Comparison of ENCODE assay signal across 10 cellular contexts in genomic region chr9:130023147-130023787, GRCh38. TPM values are rescaled to one million over a fixed set of nuclear protein-coding genes. Genes with fewer than 3 reads are reported as not detected.
DNase-seq lines count a peak whose midpoint lies in the region; ATAC-seq and TF ChIP-seq lines count a peak whose summit lies in the region.
"Had no signal": no experiment of that assay in that cellular context is flagged by ENCODE, and none has a peak within 500 bp of the region (broad histone marks: within the 10 kb centered on the region; RNA-seq: fewer than 3 reads in every experiment).

No MANE protein-coding gene starts in this region.

- H3K27me3 ChIP-seq in cardiac muscle cell (no peaks in the 10 kb centered on the region), IMR-90 (ENCODE audit: control insufficient read depth, insufficient read depth, low read length) (0 out of 2 replicates have a peak, but pooled peaks cover 2% of the 10 kb centered on the region), aorta (ENCODE audit: control insufficient read depth in 1 of 2, insufficient read depth in 2 of 2, low read length in 1 of 2) (no peaks in the 10 kb centered on the region)

- no peak for ATAC-seq in Right ventricle myocardium inferior
- ATAC-seq in IMR-90 (ENCODE audit: low read depth) = no peak
- ATAC-seq in aorta (ENCODE audit: low FRiP score) = peak; percentile 33
- ATAC-seq in GM21528 (IDR thresholded peaks at IDR 0.05; ENCODE audit: low FRiP score, unreplicated experiment) = no peak

- no peak for TF ChIP-seq POLR2A in IMR-90 (IDR thresholded peaks at IDR 0.05; ENCODE audit: low read depth, low read length)

- H3K27ac ChIP-seq in cardiac muscle cell (peak overlapping the region; percentile 48), IMR-90 (ENCODE audit: insufficient read depth, low read length) (no peak overlapping the region), aorta (ENCODE audit: low read depth in 1 of 2, low read length in 2 of 2) (peak overlapping the region; percentile 34 to 79)

- H2AFZ ChIP-seq in IMR-90 (replicated peaks; ENCODE audit: low read length, poor library complexity) = no peak overlapping the region

- H2AK5ac ChIP-seq in IMR-90 (ENCODE audit: low read depth, low read length) = peak overlapping the region; percentile 38

- no peak overlapping the region for H2BK15ac ChIP-seq in IMR-90 (ENCODE audit: low read depth, low read length)

- H4K8ac ChIP-seq in IMR-90 (ENCODE audit: low read depth in 2 of 2, low read length in 2 of 2) = no peak overlapping the region

- H3K4me2 ChIP-seq in IMR-90 (ENCODE audit: low read depth, low read length) = no peak overlapping the region

- no peak overlapping the region for H3K56ac ChIP-seq in IMR-90 (ENCODE audit: extremely low read depth, insufficient read depth, low read length)

- H3K36me3 ChIP-seq in cardiac muscle cell = no peaks in the 10 kb centered on the region
- H3K36me3 ChIP-seq in IMR-90 (ENCODE audit: control insufficient read depth, insufficient read depth, low read length) = no peaks in the 10 kb centered on the region
- no peaks in the 10 kb centered on the region for H3K36me3 ChIP-seq in aorta (ENCODE audit: control insufficient read depth in 1 of 2, insufficient read depth in 2 of 2, low read length in 1 of 2)

- H3K9ac ChIP-seq in IMR-90 (ENCODE audit: low read depth, low read length) = no peak overlapping the region

- H3K4me3 ChIP-seq in cardiac muscle cell = no peak overlapping the region
- H3K4me3 ChIP-seq in IMR-90 (ENCODE audit: insufficient read depth, low read depth, low read length) = no peak overlapping the region
- H3K4me3 ChIP-seq in aorta (ENCODE audit: low read length in 2 of 2) = no peak overlapping the region

- no peak overlapping the region for H4K91ac ChIP-seq in IMR-90 (ENCODE audit: insufficient read depth, low read depth, low read length)

- H3K4ac ChIP-seq in IMR-90 (ENCODE audit: low read depth, low read length) = 0 out of 2 replicates have a peak overlapping the region, but pooled peaks have one; percentile 13

- CTCF ChIA-PET in IMR-90 (lab: Yijun Ruan, JAX) = no interaction called here

- DNase-seq in cardiac muscle cell (ENCODE audit: low read depth in 1 of 2, low spot score in 1 of 2) (no peak), Right ventricle myocardium inferior (ENCODE audit: missing footprints) (no peak), IMR-90 (no peak), germinal center (ENCODE audit: low spot score) (peak; percentile 29), aorta (no peak), head of caudate nucleus (no peak), nucleus accumbens (lab: John Stamatoyannopoulos, UW) (no peak)
- DNase-seq: DND-41, kidney had no signal

- peaks cover 19 to 40% of the 10 kb centered on the region in 2 experiments for H3K79me1 ChIP-seq in IMR-90 (ENCODE audit: low read depth in 1 of 2, low read length in 2 of 2)

- TF ChIP-seq CTCF in cardiac muscle cell (IDR thresholded peaks at IDR 0.05; ENCODE audit: low read depth, low read length) (no peak), IMR-90 (conservative IDR thresholded peaks at IDR 0.05; ENCODE audit: low read depth, low read length) (no peak)

- no peak overlapping the region for H2BK5ac ChIP-seq in IMR-90 (ENCODE audit: low read depth, low read length, poor library complexity, severe bottlenecking)

- H3K4me1 ChIP-seq in cardiac muscle cell (ENCODE audit: low read depth) = peaks cover 5% of the 10 kb centered on the region
- H3K4me1 ChIP-seq in IMR-90 (ENCODE audit: control insufficient read depth, insufficient read depth, low read length) = peaks cover 2% of the 10 kb centered on the region
- H3K4me1 ChIP-seq in aorta (ENCODE audit: control insufficient read depth in 1 of 2, insufficient read depth in 2 of 2, low read length in 2 of 2) = peaks cover 0 to 2% of the 10 kb centered on the region in 2 donors

- intact Hi-C loops in Right ventricle myocardium inferior (cut with DNase I) (no loop called here), IMR-90 (cut with micrococcal nuclease) (no loop called here), aorta (cut with DNase I) (loop anchor here in 1 of 2 donors (5.0 kb wide), 1 partner anchor 56 kb away; no protein-coding TSS in a partner anchor), head of caudate nucleus (cut with DNase I) (no loop called here)

- no peak overlapping the region; the same call in 1 of the 2 replicates for H2BK20ac ChIP-seq in IMR-90 (ENCODE audit: low read depth, low read length)

- no peak overlapping the region for H2BK120ac ChIP-seq in IMR-90 (ENCODE audit: low read depth, low read length)

- dilution Hi-C loops in IMR-90 (cut with HindIII; ENCODE audit: low sequenced_read_pairs, unreplicated experiment) = no loop called here

- H3K9me1 ChIP-seq in IMR-90 (ENCODE audit: insufficient read depth, low read length) = peaks cover 6% of the 10 kb centered on the region

- H3K9me3 ChIP-seq in cardiac muscle cell (ENCODE audit: low read depth) (no peaks in the 10 kb centered on the region), IMR-90 (ENCODE audit: control insufficient read depth, insufficient read depth, low read length) (peaks cover 2% of the 10 kb centered on the region; the same call in 1 of the 2 replicates), aorta (ENCODE audit: control insufficient read depth, low read length) (no peaks in the 10 kb centered on the region)

- BruUV-seq in IMR-90 (replicated peaks; lab: Mats Ljungman, UMichigan) = no TSS peak

- H4K20me1 ChIP-seq in IMR-90 (ENCODE audit: insufficient read depth, low read length) = peaks cover 44% of the 10 kb centered on the region

- H3K14ac ChIP-seq in IMR-90 (replicated peaks; ENCODE audit: low read depth, low read length) = no peak overlapping the region

- WGBS in IMR-90 (ENCODE audit: extremely low coverage in 2 of 2, insufficient read length in 1 of 2), 2 experiments = 100% methylated on average over 3 of the region's 7 CpGs; no CpG with 5 or more reads in 1 of the 2 experiments
- WGBS in aorta, 2 donors = 39 to 41% methylated on average over 7 of the region's 7 CpGs

- no peak for TF ChIP-seq RAD21 in IMR-90 (IDR thresholded peaks at IDR 0.05; ENCODE audit: low read length)

- in situ Hi-C loops in IMR-90 (cut with MboI; ENCODE audit: low sequenced_read_pairs) = no loop called here

- H3K18ac ChIP-seq in IMR-90 (ENCODE audit: low read depth, low read length) = no peak overlapping the region

- H3K23ac ChIP-seq in IMR-90 (ENCODE audit: low read depth, low read length) = peak overlapping the region; percentile 60; the same call in 1 of the 2 replicates

- H4K5ac ChIP-seq in IMR-90 (ENCODE audit: low read depth, low read length) = no peak overlapping the region

- POLR2A ChIA-PET in IMR-90 (lab: Charles Lee; ENCODE audit: unreplicated experiment) = no interaction called here

- H2AK9ac ChIP-seq in IMR-90 (replicated peaks; ENCODE audit: low read depth, low read length, poor library complexity) = no peak overlapping the region

TF ChIP-seq in IMR-90, 13 proteins besides CTCF, POLR2A, EP300 and RAD21:
- TF ChIP-seq MAZ (IDR thresholded peaks at IDR 0.05; ENCODE audit: borderline replicate concordance, low read depth, low read length) = no peak
- TF ChIP-seq CEBPB (IDR thresholded peaks at IDR 0.05; ENCODE audit: low read depth, low read length) = no peak
- TF ChIP-seq ELK1 (IDR thresholded peaks at IDR 0.05; ENCODE audit: borderline replicate concordance, low read depth, low read length) = no peak
- no peak for TF ChIP-seq MXI1 (IDR thresholded peaks at IDR 0.05; ENCODE audit: borderline replicate concordance, low read depth, low read length)
- TF ChIP-seq MAFK (IDR thresholded peaks at IDR 0.05; ENCODE audit: low read depth, low read length) = no peak
- TF ChIP-seq NFE2L2 (IDR thresholded peaks at IDR 0.05; ENCODE audit: low read depth, low read length) = no peak
- no peak for TF ChIP-seq BHLHE40 (IDR thresholded peaks at IDR 0.05; ENCODE audit: low read depth, low read length)
- no peak for TF ChIP-seq USF2 (IDR thresholded peaks at IDR 0.05; ENCODE audit: low read depth, low read length)
- no peak for TF ChIP-seq RCOR1 (IDR thresholded peaks at IDR 0.05; ENCODE audit: insufficient replicate concordance, low read length)
- TF ChIP-seq SMC3 (IDR thresholded peaks at IDR 0.05; ENCODE audit: low read depth, low read length) = no peak
- no peak for TF ChIP-seq CHD1 (IDR thresholded peaks at IDR 0.05; ENCODE audit: low read depth, low read length)
- no peak for TF ChIP-seq FOS (IDR thresholded peaks at IDR 0.05; ENCODE audit: low read depth, low read length)

RNA-seq across cellular contexts. Expression of gene FNBP1, which starts 19.7 kb away (rescaled TPM):
- total RNA-seq in cardiac muscle cell (24.2 and 37.9 TPM in 2 replicates), Right ventricle myocardium inferior (24.2 TPM), IMR-90 (2012; rRNA removed) (15.4 and 21.4 TPM in 2 replicates), aorta (10 to 100 TPM; 92.2 to 92.9 TPM)
- polyA plus RNA-seq in cardiac muscle cell (20.5 and 23.6 TPM in 2 replicates), IMR-90 (2012; rRNA removed) (8.2 and 10.3 TPM in 2 replicates), aorta (10 to 100 TPM; 21.9 to 35.4 TPM)
- polyA plus RNA-seq in IMR-90 (2012; cell fraction: cytosol; rRNA removed) = 4.1 and 4.6 TPM in 2 replicates
- polyA plus RNA-seq in IMR-90 (2012; cell fraction: nucleus; rRNA removed; ENCODE audit: low replicate concordance) = 4.7 and 11.1 TPM in 2 replicates

RNA-seq across cellular contexts. Expression of gene GPR107, which starts 30.4 kb away (rescaled TPM):
- total RNA-seq in cardiac muscle cell (19.7 and 23.9 TPM in 2 replicates), Right ventricle myocardium inferior (21.8 TPM), IMR-90 (2012; rRNA removed) (16.7 and 17.8 TPM in 2 replicates), aorta (10 to 100 TPM; 43.3 to 48.2 TPM)
- polyA plus RNA-seq in cardiac muscle cell (12.3 and 15.0 TPM in 2 replicates), IMR-90 (2012; rRNA removed) (20.2 and 21.6 TPM in 2 replicates), aorta (10 to 100 TPM in 1 of 2 donors, 1 to 10 TPM in 1; 7.4 to 26.9 TPM)
- polyA plus RNA-seq in IMR-90 (2012; cell fraction: cytosol; rRNA removed) = 7.6 and 9.1 TPM in 2 replicates
- polyA plus RNA-seq in IMR-90 (2012; cell fraction: nucleus; rRNA removed; ENCODE audit: low replicate concordance) = 16.5 and 42.3 TPM in 2 replicates
